ENCODE assay signal across 8 cellular contexts in genomic region chr17:49694847-49695697, GRCh38. TPM values are rescaled to one million over a fixed set of nuclear protein-coding genes. Genes with fewer than 3 reads are reported as not detected.
DNase-seq lines count a peak whose midpoint lies in the region; ATAC-seq and TF ChIP-seq lines count a peak whose summit lies in the region.

No MANE protein-coding gene starts in this region.

- intact Hi-C loops in prostate gland (cut with DNase I) = loop anchor here (1.0 to 5.0 kb wide), 2 partner anchors 48 to 125 kb away; no protein-coding TSS in a partner anchor

- no peak overlapping the region for H3K27ac Mint-ChIP-seq in glutamatergic neuron (ENCODE audit: unreplicated experiment)

- H3K27me3 ChIP-seq in BLaER1 (no peaks in the 10 kb centered on the region), prostate gland (replicated peaks; ENCODE audit: insufficient read depth) (no peaks in the 10 kb centered on the region)

- peak; percentile 94 for TF ChIP-seq CTCF in RWPE1 (conservative IDR thresholded peaks at IDR 0.05; ENCODE audit: low read depth)
- peak; percentile 93 for TF ChIP-seq CTCF in glutamatergic neuron (IDR thresholded peaks at IDR 0.05; ENCODE audit: partially characterized antibody, unreplicated experiment)
- peak; percentile 90 to 96 (median 94) for TF ChIP-seq CTCF in prostate gland (IDR thresholded peaks at IDR 0.05)

- no peaks in the 10 kb centered on the region for H3K9me3 ChIP-seq in BLaER1
- no peaks in the 10 kb centered on the region for H3K9me3 ChIP-seq in prostate gland

- H3K4me3 Mint-ChIP-seq in glutamatergic neuron (ENCODE audit: unreplicated experiment) = no peak overlapping the region

- no peak overlapping the region for H3K9ac ChIP-seq in BLaER1

- H3K4me2 ChIP-seq in BLaER1 = peak overlapping the region; percentile 95

- H3K36me3 ChIP-seq in BLaER1 = no peaks in the 10 kb centered on the region
- H3K36me3 ChIP-seq in prostate gland = no peaks in the 10 kb centered on the region

- no peaks in the 10 kb centered on the region for H4K20me1 ChIP-seq in BLaER1

- POLR2A ChIA-PET in HEK293T (lab: Yijun Ruan, JAX) = interaction anchor here (2.0 kb wide), 1 partner anchor 125 kb away, joined by 10 read pairs; no protein-coding TSS in a partner anchor
- POLR2A ChIA-PET in RWPE1 (lab: Yijun Ruan, JAX; ENCODE audit: low non-redundant PET) = no interaction called here

- 19% methylated on average over 16 of the region's 16 CpGs for WGBS in prostate gland

- CTCF ChIA-PET in HEK293T (lab: Yijun Ruan, JAX) = interaction anchor here (1.4 to 5.2 kb wide), 4 partner anchors 10 to 130 kb away, joined by 3 to 35 read pairs (median 8); no protein-coding TSS in a partner anchor
- CTCF ChIA-PET in RWPE1 (lab: Yijun Ruan, JAX) = interaction anchor here (0.7 to 4.1 kb wide), 6 partner anchors 70 to 138 kb away, joined by 3 to 31 read pairs (median 6); no protein-coding TSS in a partner anchor

- H3K27me3 Mint-ChIP-seq in glutamatergic neuron (ENCODE audit: unreplicated experiment) = peaks cover 12% of the 10 kb centered on the region

- peaks cover 45% of the 10 kb centered on the region for H3K4me1 Mint-ChIP-seq in glutamatergic neuron (ENCODE audit: low read depth, unreplicated experiment)

- no peaks in the 10 kb centered on the region for H3K36me3 Mint-ChIP-seq in glutamatergic neuron (ENCODE audit: unreplicated experiment)

- H3K4me1 ChIP-seq in BLaER1 (peaks cover 55% of the 10 kb centered on the region), prostate gland (replicated peaks) (no peaks in the 10 kb centered on the region)

- no peak for ATAC-seq in GM19324 (IDR thresholded peaks at IDR 0.05; ENCODE audit: low FRiP score, unreplicated experiment)

- H3K27ac ChIP-seq in BLaER1 = no peak overlapping the region
- H3K27ac ChIP-seq in RWPE1 = no peak overlapping the region
- H3K27ac ChIP-seq in prostate gland = peak overlapping the region in 1 of 2 donors; percentile 41

- H3K9me3 Mint-ChIP-seq in glutamatergic neuron (ENCODE audit: unreplicated experiment) = peaks cover 1% of the 10 kb centered on the region

- TF ChIP-seq POLR2A in prostate gland (IDR thresholded peaks at IDR 0.05) = no peak

- DNase-seq in HEK293T (ENCODE audit: extremely low spot score) (peak; percentile 53), RWPE1 (ENCODE audit: low spot score) (peak; percentile 56), glutamatergic neuron (peak; percentile 71), prostate gland (ENCODE audit: low spot score) (peak; percentile 41), NCI-H2107 treated with DMSO at 0.1 percent for 48 hours (lab: John Stamatoyannopoulos, UW; ENCODE audit: unreplicated experiment) (no peak)
- DNase-seq in activated T-helper 9 cell treated with anti-CD3 and anti-CD28 coated beads, Interleukin-2, amount 50 U/mL, for 16 hours (ENCODE audit: low read depth) = peak; percentile 53

- H3K4me3 ChIP-seq in BLaER1 = no peak overlapping the region
- H3K4me3 ChIP-seq in prostate gland = no peak overlapping the region

TF ChIP-seq in HEK293T, 16 proteins besides CTCF, POLR2A, EP300 and RAD21:
- TF ChIP-seq BHLHE40 (IDR thresholded peaks at IDR 0.05; ENCODE audit: borderline replicate concordance) (no peak), SP1 (IDR thresholded peaks at IDR 0.05) (no peak), FOXM1 (IDR thresholded peaks at IDR 0.05; ENCODE audit: borderline replicate concordance) (no peak), ZNF384 (IDR thresholded peaks at IDR 0.05) (no peak), TARDBP (IDR thresholded peaks at IDR 0.05) (no peak), LEF1 (IDR thresholded peaks at IDR 0.05; ENCODE audit: borderline replicate concordance) (no peak), NFRKB (IDR thresholded peaks at IDR 0.05) (no peak), CTBP1 (IDR thresholded peaks at IDR 0.05; ENCODE audit: borderline replicate concordance) (no peak), SUZ12 (IDR thresholded peaks at IDR 0.05) (no peak), FOXK2 (IDR thresholded peaks at IDR 0.05) (no peak), HDGF (IDR thresholded peaks at IDR 0.05; ENCODE audit: borderline replicate concordance) (no peak), FOXA1 (IDR thresholded peaks at IDR 0.05) (no peak), L3MBTL2 (conservative IDR thresholded peaks at IDR 0.05) (no peak), ELF4 (IDR thresholded peaks at IDR 0.05) (no peak), PKNOX1 (IDR thresholded peaks at IDR 0.05) (no peak)

RNA-seq across cellular contexts. Expression of gene SLC35B1, which starts 12.7 kb away (rescaled TPM):
- total RNA-seq in glutamatergic neuron (ENCODE audit: unreplicated experiment) (123 TPM), prostate gland (10 to 100 TPM; 31.0 to 81.0 TPM)

RNA-seq across cellular contexts. Expression of gene SPOP, which starts 17.2 kb away (rescaled TPM):
- total RNA-seq in glutamatergic neuron (ENCODE audit: unreplicated experiment) (49.5 TPM), prostate gland (10 to 100 TPM; 80.8 to 93.0 TPM)
